ENCODE assay signal across 1 cellular context in the genomic region with DNA sequence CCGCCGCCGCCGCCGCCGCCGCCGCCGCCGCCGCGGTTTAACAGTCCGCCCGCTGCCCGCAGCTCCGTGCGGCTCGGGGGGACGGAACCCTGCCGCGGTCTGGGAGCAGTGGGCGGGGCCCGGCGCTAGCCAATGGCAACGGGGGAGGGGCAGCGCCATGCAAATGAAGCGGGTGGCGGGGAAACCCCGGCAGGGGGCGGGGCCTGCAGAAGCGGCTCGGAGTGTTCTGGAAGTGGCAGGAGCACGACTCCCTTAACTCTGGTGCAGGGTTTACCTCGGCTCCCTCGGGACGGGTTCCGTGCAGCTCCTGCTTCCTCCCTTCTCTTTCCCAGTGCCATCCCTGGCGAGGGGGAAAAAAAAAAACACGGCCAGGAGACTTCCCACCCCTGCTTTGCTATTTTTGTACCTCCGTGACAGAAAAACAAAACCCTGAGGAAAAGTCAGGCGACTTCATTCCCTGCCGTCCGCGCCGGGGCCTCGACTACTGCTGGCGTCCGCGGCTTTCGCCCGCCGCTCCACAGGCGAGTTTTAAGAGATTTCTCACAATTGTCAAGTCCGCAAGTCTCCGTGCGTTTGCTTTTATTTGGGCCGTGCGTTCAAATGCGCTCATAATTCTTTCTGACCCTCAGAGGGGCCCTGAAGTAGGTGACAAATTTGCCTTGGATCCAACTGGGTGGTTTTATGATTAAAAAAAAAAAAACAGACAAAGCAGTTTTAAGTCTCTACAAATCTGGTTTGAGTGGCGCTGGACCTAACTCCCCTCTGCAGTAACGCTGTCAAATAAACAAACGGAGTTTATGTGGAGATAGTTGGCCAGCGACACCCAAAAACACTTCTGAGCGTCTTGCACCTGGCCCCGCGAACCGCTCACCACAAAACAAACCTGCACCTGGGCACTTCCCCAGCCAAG.
TF ChIP-seq lines count a peak whose summit lies in the region.

A gene with protein sequence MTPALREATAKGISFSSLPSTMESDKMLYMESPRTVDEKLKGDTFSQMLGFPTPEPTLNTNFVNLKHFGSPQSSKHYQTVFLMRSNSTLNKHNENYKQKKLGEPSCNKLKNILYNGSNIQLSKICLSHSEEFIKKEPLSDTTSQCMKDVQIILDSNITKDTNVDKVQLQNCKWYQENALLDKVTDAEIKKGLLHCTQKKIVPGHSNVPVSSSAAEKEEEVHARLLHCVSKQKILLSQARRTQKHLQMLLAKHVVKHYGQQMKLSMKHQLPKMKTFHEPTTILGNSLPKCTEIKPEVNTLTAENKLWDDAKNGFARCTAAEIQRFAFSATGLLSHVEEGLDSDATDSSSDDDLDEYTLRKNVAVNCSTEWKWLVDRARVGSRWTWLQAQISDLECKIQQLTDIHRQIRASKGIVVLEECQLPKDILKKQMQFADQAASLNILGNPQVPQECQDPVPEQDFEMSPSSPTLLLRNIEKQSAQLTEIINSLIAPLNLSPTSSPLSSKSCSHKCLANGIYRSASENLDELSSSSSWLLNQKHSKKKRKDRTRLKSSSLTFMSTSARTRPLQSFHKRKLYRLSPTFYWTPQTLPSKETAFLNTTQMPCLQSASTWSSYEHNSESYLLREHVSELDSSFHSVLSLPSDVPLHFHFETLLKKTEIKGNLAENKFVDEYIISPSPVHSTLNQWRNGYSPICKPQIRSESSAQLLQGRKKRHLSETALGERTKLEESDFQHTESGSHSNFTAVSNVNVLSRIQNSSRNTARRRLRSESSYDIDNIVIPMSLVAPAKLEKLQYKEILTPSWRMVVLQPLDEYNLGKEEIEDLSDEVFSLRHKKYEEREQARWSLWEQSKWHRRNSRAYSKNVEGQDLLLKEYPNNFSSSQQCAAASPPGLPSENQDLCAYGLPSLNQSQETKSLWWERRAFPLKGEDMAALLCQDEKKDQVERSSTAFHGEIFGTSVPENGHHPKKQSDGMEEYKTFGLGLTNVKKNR (minus strand): TSS at position 101 of the 910 bp plus-strand sequence. CDS start 16,827 bp downstream, outside the sequence.

TF ChIP-seq in K562, 482 proteins besides CTCF, POLR2A, EP300 and RAD21 (continued from another document and continues in another):
- TF ChIP-seq FOXP1 (CRISPR knock-in tag; IDR thresholded peaks at IDR 0.05) (no peak), SOX6 (IDR thresholded peaks at IDR 0.05) (no peak), TAF1 (IDR thresholded peaks at IDR 0.05; ENCODE audit: control insufficient read depth, extremely low read depth, insufficient read depth, low read length, severe bottlenecking) (peak; percentile 46), HMG20A (CRISPR knock-in tag; conservative IDR thresholded peaks at IDR 0.05) (no peak), YY1 (IDR thresholded peaks at IDR 0.05; ENCODE audit: borderline replicate concordance in 1 of 3, control insufficient read depth in 1 of 3, extremely low read depth in 1 of 3, insufficient read depth in 3 of 3, insufficient read length in 1 of 3, insufficient replicate concordance in 2 of 3, low read depth in 1 of 3, low read length in 2 of 3) (peak in 1 of 3 experiments; percentile 12), POLR2G (IDR thresholded peaks at IDR 0.05; ENCODE audit: low read depth, low read length) (peak; percentile 82), NR2C1 (IDR thresholded peaks at IDR 0.05) (no peak), NR2C1 (tag; IDR thresholded peaks at IDR 0.05) (no peak), SMARCA5 (IDR thresholded peaks at IDR 0.05) (no peak), TRIM24 (IDR thresholded peaks at IDR 0.05) (no peak), KLF13 (tag; IDR thresholded peaks at IDR 0.05; ENCODE audit: borderline replicate concordance, low read depth) (no peak), GTF2F1 (IDR thresholded peaks at IDR 0.05; ENCODE audit: low read depth, low read length) (no peak), ZNF24 (IDR thresholded peaks at IDR 0.05) (no peak), ZNF212 (CRISPR knock-in tag; IDR thresholded peaks at IDR 0.05) (no peak), HCFC1 (IDR thresholded peaks at IDR 0.05; ENCODE audit: low read depth, low read length) (no peak), ELF1 (tag; IDR thresholded peaks at IDR 0.05) (no peak), PURB (CRISPR knock-in tag; IDR thresholded peaks at IDR 0.05; ENCODE audit: low read depth) (no peak), ZKSCAN1 (IDR thresholded peaks at IDR 0.05; ENCODE audit: low read depth, low read length) (no peak), SNRNP70 (optimal IDR thresholded peaks at IDR 0.05; ENCODE audit: low read depth, low read length) (no peak), NR3C1 (CRISPR knock-in tag; IDR thresholded peaks at IDR 0.05) (no peak), CHD2 (IDR thresholded peaks at IDR 0.05; ENCODE audit: low read depth, low read length) (no peak), ZNF197 (CRISPR knock-in tag; IDR thresholded peaks at IDR 0.05; ENCODE audit: low read depth) (no peak), RFX1 (IDR thresholded peaks at IDR 0.05) (0 out of 2 replicates have a peak, but pooled peaks have one; percentile 9), RFX7 (CRISPR knock-in tag; IDR thresholded peaks at IDR 0.05) (no peak), FOSL1 (tag; conservative IDR thresholded peaks at IDR 0.05) (no peak), HDAC1 (IDR thresholded peaks at IDR 0.05) (no peak), FOXJ2 (tag; IDR thresholded peaks at IDR 0.05) (0 out of 2 replicates have a peak, but pooled peaks have one; percentile 10), ZBTB8A (IDR thresholded peaks at IDR 0.05; ENCODE audit: partially characterized antibody) (no peak), YBX1 (IDR thresholded peaks at IDR 0.05) (no peak), CCNT2 (IDR thresholded peaks at IDR 0.05; ENCODE audit: borderline replicate concordance, extremely low read depth, insufficient read length, low read depth, low read length) (peak; percentile 14)
- TF ChIP-seq, protein P1, sequence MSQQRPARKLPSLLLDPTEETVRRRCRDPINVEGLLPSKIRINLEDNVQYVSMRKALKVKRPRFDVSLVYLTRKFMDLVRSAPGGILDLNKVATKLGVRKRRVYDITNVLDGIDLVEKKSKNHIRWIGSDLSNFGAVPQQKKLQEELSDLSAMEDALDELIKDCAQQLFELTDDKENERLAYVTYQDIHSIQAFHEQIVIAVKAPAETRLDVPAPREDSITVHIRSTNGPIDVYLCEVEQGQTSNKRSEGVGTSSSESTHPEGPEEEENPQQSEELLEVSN (IDR thresholded peaks at IDR 0.05; ENCODE audit: borderline replicate concordance in 1 of 2, extremely low read depth in 1 of 2, insufficient read depth in 1 of 2, insufficient read length in 1 of 2, low read depth in 1 of 2, low read length in 1 of 2, poor library complexity in 1 of 2, severe bottlenecking in 1 of 2) = peak in 1 of 2 experiments; percentile 48
- TF ChIP-seq, protein P2, sequence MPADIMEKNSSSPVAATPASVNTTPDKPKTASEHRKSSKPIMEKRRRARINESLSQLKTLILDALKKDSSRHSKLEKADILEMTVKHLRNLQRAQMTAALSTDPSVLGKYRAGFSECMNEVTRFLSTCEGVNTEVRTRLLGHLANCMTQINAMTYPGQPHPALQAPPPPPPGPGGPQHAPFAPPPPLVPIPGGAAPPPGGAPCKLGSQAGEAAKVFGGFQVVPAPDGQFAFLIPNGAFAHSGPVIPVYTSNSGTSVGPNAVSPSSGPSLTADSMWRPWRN (IDR thresholded peaks at IDR 0.05; ENCODE audit: low read depth) = no peak
- TF ChIP-seq, protein P3, sequence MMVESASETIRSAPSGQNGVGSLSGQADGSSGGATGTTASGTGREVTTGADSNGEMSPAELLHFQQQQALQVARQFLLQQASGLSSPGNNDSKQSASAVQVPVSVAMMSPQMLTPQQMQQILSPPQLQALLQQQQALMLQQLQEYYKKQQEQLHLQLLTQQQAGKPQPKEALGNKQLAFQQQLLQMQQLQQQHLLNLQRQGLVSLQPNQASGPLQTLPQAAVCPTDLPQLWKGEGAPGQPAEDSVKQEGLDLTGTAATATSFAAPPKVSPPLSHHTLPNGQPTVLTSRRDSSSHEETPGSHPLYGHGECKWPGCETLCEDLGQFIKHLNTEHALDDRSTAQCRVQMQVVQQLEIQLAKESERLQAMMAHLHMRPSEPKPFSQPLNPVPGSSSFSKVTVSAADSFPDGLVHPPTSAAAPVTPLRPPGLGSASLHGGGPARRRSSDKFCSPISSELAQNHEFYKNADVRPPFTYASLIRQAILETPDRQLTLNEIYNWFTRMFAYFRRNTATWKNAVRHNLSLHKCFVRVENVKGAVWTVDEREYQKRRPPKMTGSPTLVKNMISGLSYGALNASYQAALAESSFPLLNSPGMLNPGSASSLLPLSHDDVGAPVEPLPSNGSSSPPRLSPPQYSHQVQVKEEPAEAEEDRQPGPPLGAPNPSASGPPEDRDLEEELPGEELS (CRISPR knock-in tag; IDR thresholded peaks at IDR 0.05; ENCODE audit: borderline replicate concordance) = no peak
- TF ChIP-seq, protein P4, sequence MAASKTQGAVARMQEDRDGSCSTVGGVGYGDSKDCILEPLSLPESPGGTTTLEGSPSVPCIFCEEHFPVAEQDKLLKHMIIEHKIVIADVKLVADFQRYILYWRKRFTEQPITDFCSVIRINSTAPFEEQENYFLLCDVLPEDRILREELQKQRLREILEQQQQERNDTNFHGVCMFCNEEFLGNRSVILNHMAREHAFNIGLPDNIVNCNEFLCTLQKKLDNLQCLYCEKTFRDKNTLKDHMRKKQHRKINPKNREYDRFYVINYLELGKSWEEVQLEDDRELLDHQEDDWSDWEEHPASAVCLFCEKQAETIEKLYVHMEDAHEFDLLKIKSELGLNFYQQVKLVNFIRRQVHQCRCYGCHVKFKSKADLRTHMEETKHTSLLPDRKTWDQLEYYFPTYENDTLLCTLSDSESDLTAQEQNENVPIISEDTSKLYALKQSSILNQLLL (CRISPR knock-in tag; IDR thresholded peaks at IDR 0.05; ENCODE audit: borderline replicate concordance) = no peak
- TF ChIP-seq, protein P5, sequence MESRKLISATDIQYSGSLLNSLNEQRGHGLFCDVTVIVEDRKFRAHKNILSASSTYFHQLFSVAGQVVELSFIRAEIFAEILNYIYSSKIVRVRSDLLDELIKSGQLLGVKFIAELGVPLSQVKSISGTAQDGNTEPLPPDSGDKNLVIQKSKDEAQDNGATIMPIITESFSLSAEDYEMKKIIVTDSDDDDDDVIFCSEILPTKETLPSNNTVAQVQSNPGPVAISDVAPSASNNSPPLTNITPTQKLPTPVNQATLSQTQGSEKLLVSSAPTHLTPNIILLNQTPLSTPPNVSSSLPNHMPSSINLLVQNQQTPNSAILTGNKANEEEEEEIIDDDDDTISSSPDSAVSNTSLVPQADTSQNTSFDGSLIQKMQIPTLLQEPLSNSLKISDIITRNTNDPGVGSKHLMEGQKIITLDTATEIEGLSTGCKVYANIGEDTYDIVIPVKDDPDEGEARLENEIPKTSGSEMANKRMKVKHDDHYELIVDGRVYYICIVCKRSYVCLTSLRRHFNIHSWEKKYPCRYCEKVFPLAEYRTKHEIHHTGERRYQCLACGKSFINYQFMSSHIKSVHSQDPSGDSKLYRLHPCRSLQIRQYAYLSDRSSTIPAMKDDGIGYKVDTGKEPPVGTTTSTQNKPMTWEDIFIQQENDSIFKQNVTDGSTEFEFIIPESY (CRISPR knock-in tag; IDR thresholded peaks at IDR 0.05) = no peak
- TF ChIP-seq, protein P6, sequence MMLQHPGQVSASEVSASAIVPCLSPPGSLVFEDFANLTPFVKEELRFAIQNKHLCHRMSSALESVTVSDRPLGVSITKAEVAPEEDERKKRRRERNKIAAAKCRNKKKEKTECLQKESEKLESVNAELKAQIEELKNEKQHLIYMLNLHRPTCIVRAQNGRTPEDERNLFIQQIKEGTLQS (IDR thresholded peaks at IDR 0.05) = no peak
- TF ChIP-seq, protein P6 (CRISPR knock-in tag; conservative IDR thresholded peaks at IDR 0.05) = no peak
- TF ChIP-seq, protein P7, sequence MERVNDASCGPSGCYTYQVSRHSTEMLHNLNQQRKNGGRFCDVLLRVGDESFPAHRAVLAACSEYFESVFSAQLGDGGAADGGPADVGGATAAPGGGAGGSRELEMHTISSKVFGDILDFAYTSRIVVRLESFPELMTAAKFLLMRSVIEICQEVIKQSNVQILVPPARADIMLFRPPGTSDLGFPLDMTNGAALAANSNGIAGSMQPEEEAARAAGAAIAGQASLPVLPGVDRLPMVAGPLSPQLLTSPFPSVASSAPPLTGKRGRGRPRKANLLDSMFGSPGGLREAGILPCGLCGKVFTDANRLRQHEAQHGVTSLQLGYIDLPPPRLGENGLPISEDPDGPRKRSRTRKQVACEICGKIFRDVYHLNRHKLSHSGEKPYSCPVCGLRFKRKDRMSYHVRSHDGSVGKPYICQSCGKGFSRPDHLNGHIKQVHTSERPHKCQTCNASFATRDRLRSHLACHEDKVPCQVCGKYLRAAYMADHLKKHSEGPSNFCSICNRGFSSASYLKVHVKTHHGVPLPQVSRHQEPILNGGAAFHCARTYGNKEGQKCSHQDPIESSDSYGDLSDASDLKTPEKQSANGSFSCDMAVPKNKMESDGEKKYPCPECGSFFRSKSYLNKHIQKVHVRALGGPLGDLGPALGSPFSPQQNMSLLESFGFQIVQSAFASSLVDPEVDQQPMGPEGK (CRISPR knock-in tag; IDR thresholded peaks at IDR 0.05; ENCODE audit: borderline replicate concordance) = no peak
- TF ChIP-seq, protein P8, sequence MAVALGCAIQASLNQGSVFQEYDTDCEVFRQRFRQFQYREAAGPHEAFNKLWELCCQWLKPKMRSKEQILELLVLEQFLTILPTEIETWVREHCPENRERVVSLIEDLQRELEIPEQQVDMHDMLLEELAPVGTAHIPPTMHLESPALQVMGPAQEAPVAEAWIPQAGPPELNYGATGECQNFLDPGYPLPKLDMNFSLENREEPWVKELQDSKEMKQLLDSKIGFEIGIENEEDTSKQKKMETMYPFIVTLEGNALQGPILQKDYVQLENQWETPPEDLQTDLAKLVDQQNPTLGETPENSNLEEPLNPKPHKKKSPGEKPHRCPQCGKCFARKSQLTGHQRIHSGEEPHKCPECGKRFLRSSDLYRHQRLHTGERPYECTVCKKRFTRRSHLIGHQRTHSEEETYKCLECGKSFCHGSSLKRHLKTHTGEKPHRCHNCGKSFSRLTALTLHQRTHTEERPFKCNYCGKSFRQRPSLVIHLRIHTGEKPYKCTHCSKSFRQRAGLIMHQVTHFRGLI (CRISPR knock-in tag; IDR thresholded peaks at IDR 0.05) = no peak
- TF ChIP-seq, protein P9, sequence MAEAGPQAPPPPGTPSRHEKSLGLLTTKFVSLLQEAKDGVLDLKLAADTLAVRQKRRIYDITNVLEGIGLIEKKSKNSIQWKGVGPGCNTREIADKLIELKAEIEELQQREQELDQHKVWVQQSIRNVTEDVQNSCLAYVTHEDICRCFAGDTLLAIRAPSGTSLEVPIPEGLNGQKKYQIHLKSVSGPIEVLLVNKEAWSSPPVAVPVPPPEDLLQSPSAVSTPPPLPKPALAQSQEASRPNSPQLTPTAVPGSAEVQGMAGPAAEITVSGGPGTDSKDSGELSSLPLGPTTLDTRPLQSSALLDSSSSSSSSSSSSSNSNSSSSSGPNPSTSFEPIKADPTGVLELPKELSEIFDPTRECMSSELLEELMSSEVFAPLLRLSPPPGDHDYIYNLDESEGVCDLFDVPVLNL (CRISPR knock-in tag; IDR thresholded peaks at IDR 0.05; ENCODE audit: low read depth) = no peak
- TF ChIP-seq, protein P10, sequence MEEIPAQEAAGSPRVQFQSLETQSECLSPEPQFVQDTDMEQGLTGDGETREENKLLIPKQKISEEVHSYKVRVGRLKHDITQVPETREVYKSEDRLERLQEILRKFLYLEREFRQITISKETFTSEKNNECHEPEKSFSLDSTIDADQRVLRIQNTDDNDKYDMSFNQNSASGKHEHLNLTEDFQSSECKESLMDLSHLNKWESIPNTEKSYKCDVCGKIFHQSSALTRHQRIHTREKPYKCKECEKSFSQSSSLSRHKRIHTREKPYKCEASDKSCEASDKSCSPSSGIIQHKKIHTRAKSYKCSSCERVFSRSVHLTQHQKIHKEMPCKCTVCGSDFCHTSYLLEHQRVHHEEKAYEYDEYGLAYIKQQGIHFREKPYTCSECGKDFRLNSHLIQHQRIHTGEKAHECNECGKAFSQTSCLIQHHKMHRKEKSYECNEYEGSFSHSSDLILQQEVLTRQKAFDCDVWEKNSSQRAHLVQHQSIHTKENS (CRISPR knock-in tag; IDR thresholded peaks at IDR 0.05) = no peak
